ENCODE assay signal across 8 cellular contexts in genomic region chr11:112227002-112227401, GRCh38. TPM values are rescaled to one million over a fixed set of nuclear protein-coding genes. Genes with fewer than 3 reads are reported as not detected.
DNase-seq lines count a peak whose midpoint lies in the region; ATAC-seq, FAIRE-seq and TF ChIP-seq lines count a peak whose summit lies in the region.

No MANE protein-coding gene starts in this region.

- H3K36me3 ChIP-seq in gastroesophageal sphincter (peaks cover 0 to 36% of the 10 kb centered on the region in 2 donors), rectal smooth muscle tissue (ENCODE audit: control insufficient read depth, insufficient read depth, low read length) (no peaks in the 10 kb centered on the region)

- peaks cover 6 to 26% (median 7%) of the 10 kb centered on the region in 3 donors for H3K4me1 ChIP-seq in gastroesophageal sphincter
- peaks cover 4% of the 10 kb centered on the region for H3K4me1 ChIP-seq in rectal smooth muscle tissue (ENCODE audit: control insufficient read depth, insufficient read depth, low read length)

- no peak for TF ChIP-seq POLR2A in gastroesophageal sphincter (IDR thresholded peaks at IDR 0.05)

- peaks cover 20% of the 10 kb centered on the region for H3K36me3 Mint-ChIP-seq in activated CD4-positive, alpha-beta memory T cell treated with anti-CD3 and anti-CD28 coated beads for 36 hours

- no peak for ATAC-seq in gastroesophageal sphincter

- peak; percentile 8 for DNase-seq in A172 (ENCODE audit: low spot score)
- no peak for DNase-seq in GM18507 (ENCODE audit: extremely low spot score, insufficient read length, low read depth)
- no peak for DNase-seq in activated CD4-positive, alpha-beta memory T cell treated with anti-CD3 and anti-CD28 coated beads for 36 hours
- DNase-seq in AML-193 (lab: John Stamatoyannopoulos, UW) = no peak
- DNase-seq in stimulated activated naive CD4-positive, alpha-beta T cell (lab: John Stamatoyannopoulos, UW) = no peak
- no peak for DNase-seq in central memory CD4-positive, alpha-beta T cell

- intact Hi-C loops in activated CD4-positive, alpha-beta memory T cell treated with anti-CD3 and anti-CD28 coated beads for 36 hours (cut with micrococcal nuclease) = loop anchor here (2.0 to 10.0 kb wide), 4 partner anchors 54 to 1058 kb away; partner anchors contain the start of genes ALG9 and DIXDC1

- FAIRE-seq in GM18507 (lab: Jason Lieb, UNC) = peak; percentile 33

- 2 to 5% methylated on average over 12 of the region's 12 CpGs for WGBS in gastroesophageal sphincter (ENCODE audit: low coverage in 1 of 2), 2 donors

- POLR2A ChIA-PET in activated CD4-positive, alpha-beta memory T cell treated with anti-CD3 and anti-CD28 coated beads for 36 hours (lab: Charles Lee) = interaction anchor here (0.6 to 1.0 kb wide), 2 partner anchors 34 to 124 kb away, joined by 3 read pairs; partner anchors contain the start of gene PLET1

- peak overlapping the region; percentile 61 to 62 for H3K4me3 ChIP-seq in gastroesophageal sphincter
- peak overlapping the region; percentile 99 for H3K4me3 ChIP-seq in rectal smooth muscle tissue (ENCODE audit: low read length)

- H3K4me1 Mint-ChIP-seq in activated CD4-positive, alpha-beta memory T cell treated with anti-CD3 and anti-CD28 coated beads for 36 hours (ENCODE audit: low read depth) = peaks cover 21% of the 10 kb centered on the region

- peak in 1 of 4 experiments; percentile 18 for TF ChIP-seq CTCF in gastroesophageal sphincter (IDR thresholded peaks at IDR 0.05)

- H3K9ac ChIP-seq in rectal smooth muscle tissue (ENCODE audit: low read length) = peak overlapping the region; percentile 100

- H3K4me3 Mint-ChIP-seq in activated CD4-positive, alpha-beta memory T cell treated with anti-CD3 and anti-CD28 coated beads for 36 hours = peak overlapping the region; percentile 86

- H3K27me3 Mint-ChIP-seq in activated CD4-positive, alpha-beta memory T cell treated with anti-CD3 and anti-CD28 coated beads for 36 hours = no peaks in the 10 kb centered on the region

- H3K27ac ChIP-seq in gastroesophageal sphincter (peak overlapping the region; percentile 91 to 100 (median 96)), rectal smooth muscle tissue (ENCODE audit: low read depth, low read length) (peak overlapping the region; percentile 99)

- CTCF ChIA-PET in activated CD4-positive, alpha-beta memory T cell treated with anti-CD3 and anti-CD28 coated beads for 36 hours (lab: Charles Lee) = interaction anchor here (1.0 to 3.2 kb wide), 2 partner anchors 54 to 329 kb away, joined by 3 to 26 read pairs; no protein-coding TSS in a partner anchor

- no peaks in the 10 kb centered on the region for H3K27me3 ChIP-seq in gastroesophageal sphincter
- no peaks in the 10 kb centered on the region for H3K27me3 ChIP-seq in rectal smooth muscle tissue (ENCODE audit: control insufficient read depth, insufficient read depth, low read length)

- no peak for TF ChIP-seq EP300 in gastroesophageal sphincter (IDR thresholded peaks at IDR 0.05)

- H3K9me3 ChIP-seq in gastroesophageal sphincter = no peaks in the 10 kb centered on the region

- H3K27ac Mint-ChIP-seq in activated CD4-positive, alpha-beta memory T cell treated with anti-CD3 and anti-CD28 coated beads for 36 hours = peak overlapping the region; percentile 92

- H3K9me3 Mint-ChIP-seq in activated CD4-positive, alpha-beta memory T cell treated with anti-CD3 and anti-CD28 coated beads for 36 hours = no peaks in the 10 kb centered on the region

RNA-seq across cellular contexts. Expression of gene PTS, which starts 0.8 kb away (rescaled TPM):
- total RNA-seq in A172 (2014; rRNA removed; shearing (Covaris generic)) = 33.0 and 51.8 TPM in 2 replicates
- 10 to 100 TPM; 28.1 to 28.5 TPM for total RNA-seq in activated CD4-positive, alpha-beta memory T cell treated with anti-CD3 and anti-CD28 coated beads for 36 hours
- total RNA-seq in gastroesophageal sphincter = 10 to 100 TPM; 19.4 to 38.1 (median 23.3) TPM

RNA-seq across cellular contexts. Expression of gene PLET1, which starts 33.7 kb away (rescaled TPM):
- total RNA-seq in A172 (2014; rRNA removed; shearing (Covaris generic)) = not detected in 2 replicates
- not detected for total RNA-seq in activated CD4-positive, alpha-beta memory T cell treated with anti-CD3 and anti-CD28 coated beads for 36 hours
- total RNA-seq in gastroesophageal sphincter = not detected

RNA-seq across cellular contexts. Expression of gene BCO2, which starts 51.7 kb away (rescaled TPM):
- 0.10 TPM in 1 of 2 replicates, not detected in the other for total RNA-seq in A172 (2014; rRNA removed; shearing (Covaris generic))
- total RNA-seq in activated CD4-positive, alpha-beta memory T cell treated with anti-CD3 and anti-CD28 coated beads for 36 hours = 1 to 10 TPM in 1 of 2 experiments, under 1 TPM in 1; 0.73 to 1.3 TPM
- 1 to 10 TPM in 3 of 4 donors, under 1 TPM in 1; 0.96 to 7.5 (median 6.6) TPM for total RNA-seq in gastroesophageal sphincter

RNA-seq across cellular contexts. Expression of gene TEX12, which starts 59.8 kb away (rescaled TPM):
- not detected in 2 replicates for total RNA-seq in A172 (2014; rRNA removed; shearing (Covaris generic))
- under 1 TPM in 1 of 2 experiments, not detected in 1; 0.29 TPM for total RNA-seq in activated CD4-positive, alpha-beta memory T cell treated with anti-CD3 and anti-CD28 coated beads for 36 hours
- total RNA-seq in gastroesophageal sphincter = not detected
